ENCODE assay signal across 1 cellular context in genomic region chr2:62156861-62157496, GRCh38.
TF ChIP-seq lines count a peak whose summit lies in the region.

No MANE protein-coding gene starts in this region.

TF ChIP-seq in WTC11, 78 proteins besides CTCF, POLR2A, EP300 and RAD21 (continued from another document):
- TF ChIP-seq PREB (CRISPR knock-in tag; IDR thresholded peaks at IDR 0.05; ENCODE audit: borderline replicate concordance) = no peak
TF ChIP-seq in WTC11: peak in this region for 0.
